1 cellular context compared by ENCODE assay signal in genomic region chr9:130849356-130849755, GRCh38.
TF ChIP-seq lines count a peak whose summit lies in the region.

No MANE protein-coding gene starts in this region.

TF ChIP-seq in GM23338, 12 proteins besides CTCF, POLR2A, EP300 and RAD21:
- TF ChIP-seq ZNF462 (CRISPR knock-in tag; IDR thresholded peaks at IDR 0.05) (no peak), ZNF331 (CRISPR knock-in tag; IDR thresholded peaks at IDR 0.05; ENCODE audit: low read depth) (no peak), ETS1 (IDR thresholded peaks at IDR 0.05) (no peak), ZNF114 (CRISPR knock-in tag; IDR thresholded peaks at IDR 0.05) (no peak), EZH2 (IDR thresholded peaks at IDR 0.05; ENCODE audit: low read depth, unreplicated experiment) (no peak), STAT1 (IDR thresholded peaks at IDR 0.05; ENCODE audit: unreplicated experiment) (no peak), CREB1 (CRISPR knock-in tag; IDR thresholded peaks at IDR 0.05; ENCODE audit: low read depth) (no peak), JUNB (IDR thresholded peaks at IDR 0.05; ENCODE audit: unreplicated experiment) (no peak), POLR2AphosphoS5 (IDR thresholded peaks at IDR 0.05; ENCODE audit: low read depth) (no peak), REST (IDR thresholded peaks at IDR 0.05; ENCODE audit: unreplicated experiment) (no peak)
